19 cellular contexts compared by ENCODE assay signal in genomic region chr4:120948382-120948781, GRCh38. TPM values are rescaled to one million over a fixed set of nuclear protein-coding genes. Genes with fewer than 3 reads are reported as not detected.
DNase-seq lines count a peak whose midpoint lies in the region; ATAC-seq, FAIRE-seq and TF ChIP-seq lines count a peak whose summit lies in the region.
"Had no signal": no experiment of that assay in that cellular context is flagged by ENCODE, and none has a peak within 500 bp of the region (broad histone marks: within the 10 kb centered on the region; RNA-seq: fewer than 3 reads in every experiment).

No MANE protein-coding gene starts in this region.

- no peak for TF ChIP-seq RAD21 in HCT116 (IDR thresholded peaks at IDR 0.05; ENCODE audit: low read depth)

- no peak overlapping the region for H3K9ac ChIP-seq in HCT116 (ENCODE audit: low read length)

- TF ChIP-seq CTCF in BE2C (IDR thresholded peaks at IDR 0.05; ENCODE audit: low read depth, low read length) (no peak), HCT116 (IDR thresholded peaks at IDR 0.05 in 2 of 3, conservative IDR thresholded peaks at IDR 0.05 in 1 of 3; ENCODE audit: borderline replicate concordance in 1 of 3, insufficient read depth in 1 of 3, low read depth in 2 of 3, low read length in 2 of 3) (no peak), epithelial cell of esophagus (IDR thresholded peaks at IDR 0.05; ENCODE audit: insufficient read depth, low read depth, low read length, missing control alignments) (no peak)

- ATAC-seq in HCT116 (no peak), HG03045 (IDR thresholded peaks at IDR 0.05; ENCODE audit: unreplicated experiment) (no peak), GM21619 (IDR thresholded peaks at IDR 0.05; ENCODE audit: unreplicated experiment) (no peak)
- ATAC-seq: K562 had no signal

- BruUV-seq in HCT116 (replicated peaks; lab: Mats Ljungman, UMichigan) = no TSS peak

- FAIRE-seq in urothelium cell line (lab: Jason Lieb, UNC) = no peak
- FAIRE-seq: A204.1, K562 had no signal

- no peaks in the 10 kb centered on the region for H3K79me2 ChIP-seq in HCT116 (ENCODE audit: insufficient read depth, low read length)

- H3K36me3 ChIP-seq in BE2C (no peaks in the 10 kb centered on the region), HCT116 (ENCODE audit: control insufficient read depth in 1 of 2, insufficient read depth in 2 of 2, low read length in 2 of 2) (no peaks in the 10 kb centered on the region)

- no peak overlapping the region for H3K27ac ChIP-seq in HCT116 (ENCODE audit: low read depth, low read length)
- H3K27ac ChIP-seq: HL-60 had no signal

- TF ChIP-seq POLR2A in HCT116 (IDR thresholded peaks at IDR 0.05; ENCODE audit: borderline replicate concordance, extremely low read depth, insufficient read depth, insufficient read length) = no peak

- no peaks in the 10 kb centered on the region for H3K9me2 ChIP-seq in HCT116 (ENCODE audit: insufficient read depth)

- H3K27me3 ChIP-seq in BE2C (no peaks in the 10 kb centered on the region), HCT116 (ENCODE audit: insufficient read depth, low read length) (no peaks in the 10 kb centered on the region)

- H2AFZ ChIP-seq in HCT116 (ENCODE audit: low read depth, low read length, poor library complexity, severe bottlenecking) = no peak overlapping the region

- POLR2A ChIA-PET in HCT116 (lab: Charles Lee) = no interaction called here

- no peak overlapping the region for H3K4me3 ChIP-seq in BE2C (ENCODE audit: low read depth, low read length)
- H3K4me3 ChIP-seq in HCT116 (replicated peaks in 1 of 2; ENCODE audit: low read depth in 1 of 2, low read length in 2 of 2) = no peak overlapping the region
- H3K4me3 ChIP-seq in epithelial cell of esophagus (ENCODE audit: low read length) = no peak overlapping the region
- H3K4me3 ChIP-seq: K562 had no signal

- RAD21 ChIA-PET in HCT116 (lab: Charles Lee; ENCODE audit: low non-redundant PET in 1 of 2, low total read pairs in 2 of 2, uncharacterized antibody in 2 of 2, unreplicated experiment in 2 of 2) = no interaction called here

- H3K4me2 ChIP-seq in HCT116 (ENCODE audit: low read length) = no peak overlapping the region

- DNase-seq in BE2C = peak; percentile 14
- peak; percentile 7 for DNase-seq in HCT116 (ENCODE audit: low read depth, low spot score)
- DNase-seq in SK-N-DZ (ENCODE audit: low spot score) = peak; percentile 48
- DNase-seq in epithelial cell of esophagus (ENCODE audit: low read depth) = peak; percentile 47
- no peak for DNase-seq in urothelium cell line (ENCODE audit: low spot score)
- no peak for DNase-seq in NCI-H1092 treated with DMSO at 0.1 percent for 48 hours (lab: John Stamatoyannopoulos, UW)
- DNase-seq: C1 segment of cervical spinal cord, HCEC 1CT, MV-4-11, NCI-H1417 treated with DMSO at 0.1 percent for 48 hours, NCI-H1930, NCI-H2171, NCI-H510A, NCI-H774 had no signal

- intact Hi-C loops in HCT116 (cut with micrococcal nuclease) = no loop called here

- CTCF ChIA-PET in HCT116 (lab: Charles Lee) = no interaction called here

- no peaks in the 10 kb centered on the region; the same call in 1 of the 2 replicates for H3K9me3 ChIP-seq in BE2C
- H3K9me3 ChIP-seq in HCT116 (ENCODE audit: control insufficient read depth in 1 of 2, insufficient read depth in 1 of 2, low read depth in 1 of 2, low read length in 2 of 2) = no peaks in the 10 kb centered on the region

- no peaks in the 10 kb centered on the region for H4K20me1 ChIP-seq in HCT116 (ENCODE audit: insufficient read depth)

- H3K4me1 ChIP-seq in BE2C = no peaks in the 10 kb centered on the region
- peaks cover 0 to 7% of the 10 kb centered on the region in 2 experiments; a peak in 1 of 4 replicates for H3K4me1 ChIP-seq in HCT116 (ENCODE audit: control insufficient read depth in 1 of 2, insufficient read depth in 2 of 2, low read length in 2 of 2)

TF ChIP-seq in HCT116, 20 proteins besides CTCF, POLR2A, EP300 and RAD21:
- TF ChIP-seq TCF7L2 (IDR thresholded peaks at IDR 0.05; ENCODE audit: borderline replicate concordance, extremely low read depth, insufficient read depth, insufficient read length) = no peak
- TF ChIP-seq ZFX (IDR thresholded peaks at IDR 0.05) = no peak
- TF ChIP-seq SIN3A (IDR thresholded peaks at IDR 0.05; ENCODE audit: low read depth) = no peak
- no peak for TF ChIP-seq YY1 (IDR thresholded peaks at IDR 0.05; ENCODE audit: extremely low read depth, insufficient replicate concordance, low read depth, low read length)
- no peak for TF ChIP-seq POLR2AphosphoS5 (IDR thresholded peaks at IDR 0.05; ENCODE audit: low read depth, low read length)
- TF ChIP-seq JUND (IDR thresholded peaks at IDR 0.05) = no peak
- TF ChIP-seq CEBPB (IDR thresholded peaks at IDR 0.05; ENCODE audit: low read depth) = peak; percentile 38; the same call in 1 of the 2 replicates
- TF ChIP-seq SP1 (IDR thresholded peaks at IDR 0.05; ENCODE audit: low read depth) = peak; percentile 21; the same call in 1 of the 2 replicates
- TF ChIP-seq CBX3 (IDR thresholded peaks at IDR 0.05; ENCODE audit: low read depth) = peak; percentile 85
- TF ChIP-seq EZH2 (IDR thresholded peaks at IDR 0.05) = no peak

RNA-seq across cellular contexts. Expression of gene PRDM5, which starts 25.9 kb away (rescaled TPM):
- 1.3 TPM for polyA plus RNA-seq in BE2C (2012; ENCODE audit: insufficient read depth, insufficient read length, low read depth)
- total RNA-seq in HCT116 (2021; ENCODE audit: unreplicated experiment) = 5.1 TPM
- polyA plus RNA-seq in HCT116 (2012) = 1.3 and 1.5 TPM in 2 replicates
- polyA plus RNA-seq in SK-N-DZ (2014; cell fraction: cytosol; rRNA removed) = 5.9 and 9.2 TPM in 2 replicates
- polyA plus RNA-seq in SK-N-DZ (2014; cell fraction: nucleus; rRNA removed) = 9.9 and 11.3 TPM in 2 replicates
- total RNA-seq: K562 had no signal
- polyA plus RNA-seq: K562 had no signal

Comparison
In these comparisons a context has a peak if more than half of its experiments do, and no peak if none do; other contexts are left out.
1. DNase-seq: peak in BE2C (single experiment), HCT116 (single experiment), SK-N-DZ (single experiment) and epithelial cell of esophagus (single experiment); none in urothelium cell line (single experiment) and NCI-H1092 treated with DMSO at 0.1 percent for 48 hours (single experiment).